13 cellular contexts compared by ENCODE assay signal in the genomic region with DNA sequence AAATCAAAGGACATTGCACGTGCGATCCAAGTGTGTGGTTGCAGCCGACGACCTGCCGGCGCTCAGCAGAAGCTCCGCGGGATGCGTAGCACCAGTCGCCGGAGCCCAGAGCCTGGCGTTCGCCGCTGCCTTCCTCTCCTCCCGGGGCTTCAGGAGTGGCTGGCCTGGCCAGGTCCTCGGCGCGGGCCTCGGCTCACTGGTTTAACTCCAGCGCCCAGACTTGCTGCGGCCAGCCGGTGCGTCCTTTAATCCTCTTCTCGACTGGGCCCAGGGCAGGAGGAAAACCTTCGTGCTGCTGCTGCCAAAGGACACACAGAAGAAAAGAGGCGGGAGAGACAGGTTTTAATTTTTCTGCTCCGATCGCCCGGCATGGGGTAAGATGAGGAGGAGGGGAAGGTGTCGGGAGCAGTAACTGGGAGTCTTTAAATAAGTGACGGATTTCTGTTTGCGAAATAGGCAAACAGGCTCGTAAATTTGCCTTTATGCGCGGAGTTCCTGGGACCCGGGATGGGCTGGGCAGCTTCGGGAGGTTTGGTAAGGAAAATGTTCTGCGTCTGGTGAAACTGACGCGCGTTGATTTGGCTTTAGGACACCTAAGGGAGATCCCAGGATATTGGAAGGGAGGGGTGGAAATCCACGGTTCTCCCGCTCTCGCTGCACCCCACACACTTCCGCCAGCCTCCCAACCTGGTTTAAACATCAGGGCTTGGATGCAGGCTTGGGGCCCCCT. TPM values are rescaled to one million over a fixed set of nuclear protein-coding genes. Genes with fewer than 3 reads are reported as not detected.
DNase-seq lines count a peak whose midpoint lies in the region; ATAC-seq and TF ChIP-seq lines count a peak whose summit lies in the region.
"Had no signal": no experiment of that assay in that cellular context is flagged by ENCODE, and none has a peak within 500 bp of the region (broad histone marks: within the 10 kb centered on the region; RNA-seq: fewer than 3 reads in every experiment).

No MANE protein-coding gene starts in this region.

- no peak overlapping the region for H3K9ac ChIP-seq in HUES48 (ENCODE audit: low read depth, low read length)

- CTCF ChIA-PET in CD4-positive, alpha-beta T cell (lab: Charles Lee), result no interaction called here
- CTCF ChIA-PET in naive thymus-derived CD4-positive, alpha-beta T cell (lab: Charles Lee), result interaction anchor here (0.6 to 1.8 kb wide), 2 partner anchors 8 to 45 kb away, joined by 4 to 6 read pairs; no protein-coding TSS in a partner anchor

- H4K20me1 ChIP-seq in osteoblast (ENCODE audit: insufficient read depth, low read length), result no peaks in the 10 kb centered on the region

- peaks cover 100% of the 10 kb centered on the region for H3K27me3 ChIP-seq in CD4-positive, alpha-beta T cell (ENCODE audit: control insufficient read depth, insufficient read depth, low read length)
- H3K27me3 ChIP-seq in HUES48 (ENCODE audit: control insufficient read depth, insufficient read depth, low read length) (peaks cover 100% of the 10 kb centered on the region), osteoblast (ENCODE audit: insufficient read depth, low read length) (peaks cover 98% of the 10 kb centered on the region)
- peaks cover 23 to 66% of the 10 kb centered on the region in 2 donors for H3K27me3 ChIP-seq in naive thymus-derived CD4-positive, alpha-beta T cell (ENCODE audit: control insufficient read depth in 2 of 2, insufficient read depth in 2 of 2, low read length in 2 of 2)

- intact Hi-C loops in CD4-positive, alpha-beta T cell (cut with DNase I, micrococcal nuclease), result loop anchor here in 1 of 2 experiments (10.0 kb wide), 1 partner anchor 169 kb away; no protein-coding TSS in a partner anchor
- intact Hi-C loops in naive thymus-derived CD4-positive, alpha-beta T cell (cut with micrococcal nuclease), result loop anchor here in 1 of 2 donors (10.0 kb wide), 1 partner anchor 1249 kb away; no protein-coding TSS in a partner anchor

- peaks cover 90% of the 10 kb centered on the region for H3K27me3 Mint-ChIP-seq in CD4-positive, alpha-beta T cell
- H3K27me3 Mint-ChIP-seq in brain, result peaks cover 100% of the 10 kb centered on the region
- H3K27me3 Mint-ChIP-seq in naive thymus-derived CD4-positive, alpha-beta T cell, result peaks cover 79 to 95% (median 84%) of the 10 kb centered on the region in 5 donors
- H3K27me3 Mint-ChIP-seq in chondrocyte (ENCODE audit: low read depth), result peaks cover 87% of the 10 kb centered on the region

- H3K4me2 ChIP-seq in osteoblast (ENCODE audit: insufficient read depth, low read length), result no peak overlapping the region

- peaks cover 47% of the 10 kb centered on the region for H3K4me1 ChIP-seq in HUES48 (ENCODE audit: control insufficient read depth, insufficient read depth, low read length)
- H3K4me1 ChIP-seq in naive thymus-derived CD4-positive, alpha-beta T cell (ENCODE audit: control insufficient read depth in 2 of 2, insufficient read depth in 2 of 2, low read length in 2 of 2), result peaks cover 18 to 50% of the 10 kb centered on the region in 2 donors
- H3K4me1 ChIP-seq in osteoblast (ENCODE audit: insufficient read depth, low read length), result no peaks in the 10 kb centered on the region

- H3K4me3 Mint-ChIP-seq in CD4-positive, alpha-beta T cell, result peak overlapping the region; percentile 44
- H3K4me3 Mint-ChIP-seq in brain (peak overlapping the region; percentile 36 to 81 (median 76)), chondrocyte (ENCODE audit: unreplicated experiment) (no peak overlapping the region)
- H3K4me3 Mint-ChIP-seq in naive thymus-derived CD4-positive, alpha-beta T cell, result peak overlapping the region in 9 of 10 donors; percentile 17 to 86 (median 74)

- no peaks in the 10 kb centered on the region for H3K79me2 ChIP-seq in osteoblast (ENCODE audit: insufficient read depth, low read length)

- peak overlapping the region; percentile 60 for H3K4me3 ChIP-seq in HUES48 (ENCODE audit: low read depth, low read length)
- no peak overlapping the region for H3K4me3 ChIP-seq in naive thymus-derived CD4-positive, alpha-beta T cell (ENCODE audit: low read length)
- H3K4me3 ChIP-seq in osteoblast (ENCODE audit: insufficient read depth, low read length), result no peak overlapping the region
- H3K4me3 ChIP-seq: skin epidermis had no signal

- no peaks in the 10 kb centered on the region for H3K9me3 ChIP-seq in CD4-positive, alpha-beta T cell (ENCODE audit: control insufficient read depth, low read length)
- no peaks in the 10 kb centered on the region for H3K9me3 ChIP-seq in HUES48 (ENCODE audit: control insufficient read depth, insufficient read depth, low read length)
- H3K9me3 ChIP-seq in naive thymus-derived CD4-positive, alpha-beta T cell (ENCODE audit: control insufficient read depth in 2 of 3, low read length in 3 of 3), result no peaks in the 10 kb centered on the region
- no peaks in the 10 kb centered on the region for H3K9me3 ChIP-seq in osteoblast (ENCODE audit: low read depth, low read length)
- H3K9me3 ChIP-seq: esophagus squamous epithelium had no signal

- ATAC-seq in CD4-positive, alpha-beta T cell (ENCODE audit: poor library complexity), result no peak
- ATAC-seq in naive thymus-derived CD4-positive, alpha-beta T cell, result no peak
- ATAC-seq in HG03159 (IDR thresholded peaks at IDR 0.05; ENCODE audit: unreplicated experiment), result no peak
- ATAC-seq in GM18909 (IDR thresholded peaks at IDR 0.05; ENCODE audit: poor library complexity, unreplicated experiment), result no peak

- H3K36me3 ChIP-seq in HUES48 (ENCODE audit: control insufficient read depth, insufficient read depth, low read length) (no peaks in the 10 kb centered on the region), osteoblast (ENCODE audit: insufficient read depth, low read length) (no peaks in the 10 kb centered on the region)
- no peaks in the 10 kb centered on the region for H3K36me3 ChIP-seq in naive thymus-derived CD4-positive, alpha-beta T cell (ENCODE audit: control insufficient read depth in 2 of 3, insufficient read depth in 3 of 3, low read length in 3 of 3)
- H3K36me3 ChIP-seq: esophagus squamous epithelium had no signal

- no peak overlapping the region for H2AFZ ChIP-seq in osteoblast (ENCODE audit: low read length)

- H3K36me3 Mint-ChIP-seq in CD4-positive, alpha-beta T cell (ENCODE audit: low read depth), result no peaks in the 10 kb centered on the region
- no peaks in the 10 kb centered on the region for H3K36me3 Mint-ChIP-seq in brain
- peaks cover 0 to 14% (median 0%) of the 10 kb centered on the region in 5 donors for H3K36me3 Mint-ChIP-seq in naive thymus-derived CD4-positive, alpha-beta T cell
- H3K36me3 Mint-ChIP-seq in chondrocyte (ENCODE audit: low read depth), result peaks cover 3% of the 10 kb centered on the region

- H3K27ac Mint-ChIP-seq in CD4-positive, alpha-beta T cell, result peak overlapping the region; percentile 18
- H3K27ac Mint-ChIP-seq in brain (peak overlapping the region in 1 of 5 experiments; percentile 40), chondrocyte (ENCODE audit: unreplicated experiment) (no peak overlapping the region)
- peak overlapping the region in 1 of 9 donors; percentile 68 for H3K27ac Mint-ChIP-seq in naive thymus-derived CD4-positive, alpha-beta T cell

- H3K4me1 Mint-ChIP-seq in CD4-positive, alpha-beta T cell (ENCODE audit: low read depth), result peaks cover 65% of the 10 kb centered on the region
- peaks cover 60% of the 10 kb centered on the region for H3K4me1 Mint-ChIP-seq in brain
- H3K4me1 Mint-ChIP-seq in naive thymus-derived CD4-positive, alpha-beta T cell, result peaks cover 39 to 72% (median 56%) of the 10 kb centered on the region in 7 donors
- H3K4me1 Mint-ChIP-seq in chondrocyte (ENCODE audit: low read depth), result peaks cover 36% of the 10 kb centered on the region

- POLR2A ChIA-PET in CD4-positive, alpha-beta T cell (lab: Charles Lee), result no interaction called here
- POLR2A ChIA-PET in naive thymus-derived CD4-positive, alpha-beta T cell (lab: Charles Lee), result no interaction called here

- DNase-seq in CD4-positive, alpha-beta T cell, result no peak
- DNase-seq in naive thymus-derived CD4-positive, alpha-beta T cell, result peak in 1 of 9 donors; percentile 26
- DNase-seq in chondrocyte (ENCODE audit: low spot score) (no peak), osteoblast (ENCODE audit: insufficient read length, low spot score, missing footprints) (no peak)
- DNase-seq: DMS79, esophagus squamous epithelium had no signal

- no peak for TF ChIP-seq CTCF in CD4-positive, alpha-beta T cell (IDR thresholded peaks at IDR 0.05)
- TF ChIP-seq CTCF in brain (conservative IDR thresholded peaks at IDR 0.05), result no peak
- no peak for TF ChIP-seq CTCF in chondrocyte (IDR thresholded peaks at IDR 0.05)
- no peak for TF ChIP-seq CTCF in osteoblast (IDR thresholded peaks at IDR 0.05; ENCODE audit: extremely low read depth, low read depth, low read length)

- H3K9me3 Mint-ChIP-seq in CD4-positive, alpha-beta T cell, result no peaks in the 10 kb centered on the region
- H3K9me3 Mint-ChIP-seq in brain, result peaks cover 0 to 3% (median 0%) of the 10 kb centered on the region in 5 experiments
- peaks cover 0 to 6% (median 0%) of the 10 kb centered on the region in 11 donors for H3K9me3 Mint-ChIP-seq in naive thymus-derived CD4-positive, alpha-beta T cell
- no peaks in the 10 kb centered on the region for H3K9me3 Mint-ChIP-seq in chondrocyte (ENCODE audit: low read depth)

- H3K27ac ChIP-seq in CD4-positive, alpha-beta T cell (ENCODE audit: low read depth, low read length), result no peak overlapping the region
- no peak overlapping the region for H3K27ac ChIP-seq in HUES48 (ENCODE audit: low read depth, low read length)
- no peak overlapping the region for H3K27ac ChIP-seq in naive thymus-derived CD4-positive, alpha-beta T cell (ENCODE audit: low read depth, low read length)
- H3K27ac ChIP-seq in osteoblast (ENCODE audit: low read depth, low read length), result no peak overlapping the region
- H3K27ac ChIP-seq: esophagus squamous epithelium, skin epidermis, VCaP had no signal

RNA-seq across cellular contexts. Expression of gene HAND1, which starts 2.2 kb away (rescaled TPM):
- total RNA-seq in CD4-positive, alpha-beta T cell, result not detected
- not detected for polyA plus RNA-seq in brain (ENCODE audit: insufficient read depth, low read depth, low replicate concordance)
- not detected for total RNA-seq in naive thymus-derived CD4-positive, alpha-beta T cell
- polyA plus RNA-seq in naive thymus-derived CD4-positive, alpha-beta T cell, result not detected
- total RNA-seq in chondrocyte, result not detected in 3 replicates
- total RNA-seq in osteoblast, result under 0.01 TPM in 1 of 2 replicates, not detected in the other
- total RNA-seq: esophagus squamous epithelium, liver had no signal
- polyA plus RNA-seq: liver had no signal

RNA-seq across cellular contexts. Expression of gene SAP30L, which starts 30.0 kb away (rescaled TPM):
- total RNA-seq in CD4-positive, alpha-beta T cell, result 10 to 100 TPM; 32.2 to 33.6 TPM
- polyA plus RNA-seq in brain (ENCODE audit: insufficient read depth, low read depth, low replicate concordance), result 25.3 TPM
- total RNA-seq in naive thymus-derived CD4-positive, alpha-beta T cell, result 10 to 100 TPM; 31.1 to 45.7 (median 35.9) TPM
- 10 to 100 TPM; 18.1 to 27.2 TPM for polyA plus RNA-seq in naive thymus-derived CD4-positive, alpha-beta T cell
- total RNA-seq in chondrocyte, result 33.8 to 38.5 TPM (median 34.4 TPM) in 3 replicates
- 32.2 and 36.5 TPM in 2 replicates for total RNA-seq in osteoblast
